In the genomic region with DNA sequence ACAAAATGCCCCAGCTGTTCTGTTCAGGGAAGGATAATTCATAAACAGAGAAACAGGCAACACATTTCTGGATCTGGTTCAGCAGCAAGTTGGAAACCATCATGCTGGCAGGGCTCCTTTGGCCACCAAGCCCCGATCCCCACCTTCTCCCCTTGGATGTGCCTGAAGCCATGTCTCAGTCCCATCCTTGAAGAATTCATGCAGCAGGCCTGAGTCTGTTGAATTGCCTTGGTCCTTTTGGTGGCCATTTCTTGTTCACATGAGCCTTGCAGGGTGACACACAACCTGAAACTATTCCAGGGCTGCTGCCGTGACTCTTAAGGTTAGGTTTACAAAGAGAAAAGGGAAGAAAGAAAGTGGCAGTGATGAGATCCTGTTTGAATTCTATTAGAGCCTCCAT, we compare ENCODE assay signal across 20 cellular contexts.
A peak's percentile ranks its signal among the peaks of the same experiment; 100 is the strongest.
DNase-seq lines count a peak whose midpoint lies in the region; ATAC-seq and TF ChIP-seq lines count a peak whose summit lies in the region.
"Had no signal": no experiment of that assay in that cellular context is flagged by ENCODE, and none has a peak within 500 bp of the region (broad histone marks: within the 10 kb centered on the region; RNA-seq: fewer than 3 reads in every experiment).

No MANE protein-coding gene starts in this region.

- H3K4me3 ChIP-seq in esophagus (ENCODE audit: low read depth in 1 of 2, low read length in 2 of 2) (no peak overlapping the region), lung (no peak overlapping the region), skeletal muscle tissue (ENCODE audit: low read length in 3 of 3) (peak overlapping the region in 1 of 3 donors; percentile 5), ovary (no peak overlapping the region)
- H3K4me3 ChIP-seq: A549, cardiac muscle cell, PC-9, suprapubic skin had no signal

- H3K9me3 Mint-ChIP-seq in activated CD8-positive, alpha-beta T cell treated with anti-CD3 and anti-CD28 coated beads, Interleukin-2, amount 10 ng/mL, durations not matched to agents 7 days and 5 days (ENCODE audit: insufficient read depth) = no peaks in the 10 kb centered on the region
- H3K9me3 Mint-ChIP-seq: activated T-helper 2 cell treated with anti-CD3 and anti-CD28 coated beads, Interferon-gamma antibody, Interleukin-2, Interleukin-4, amounts not matched to agents 10 μg/mL and 5 μg/mL and 100 μg/mL, durations not matched to agents 14 hours and 24 hours and 36 hours had no signal

- H3K4me3 Mint-ChIP-seq in activated CD8-positive, alpha-beta T cell treated with anti-CD3 and anti-CD28 coated beads, Interleukin-2, amount 10 ng/mL, durations not matched to agents 7 days and 5 days = no peak overlapping the region
- H3K4me3 Mint-ChIP-seq: CD14-positive monocyte had no signal

- TF ChIP-seq EP300 in ovary (IDR thresholded peaks at IDR 0.05) = no peak

- DNase-seq in AG08395 (ENCODE audit: low spot score) = peak; percentile 21
- peak; percentile 24 for DNase-seq in lung (ENCODE audit: low spot score)
- no peak for DNase-seq in activated CD8-positive, alpha-beta T cell treated with anti-CD3 and anti-CD28 coated beads, Interleukin-2, amount 10 ng/mL, durations not matched to agents 7 days and 5 days
- no peak for DNase-seq in stimulated activated CD8-positive, alpha-beta memory T cell treated with anti-CD3 and anti-CD28 coated beads, Interleukin-4, amount 100 ng/mL, for 48 hours
- DNase-seq in ovary = no peak
- DNase-seq: DMS 273 treated with DMSO at 0.1 percent for 48 hours; effector CD8-positive, alpha-beta T cell; NCI-H146; nucleus accumbens; PC-9; small intestine; stimulated activated CD4-positive, alpha-beta T cell treated with anti-CD3 and anti-CD28 coated beads, Interleukin-4, amount 100 ng/mL, for 24 hours had no signal

- TF ChIP-seq CTCF in lung (IDR thresholded peaks at IDR 0.05; ENCODE audit: control extremely low read depth, extremely low read depth) (no peak), ovary (IDR thresholded peaks at IDR 0.05) (no peak)

- CTCF ChIA-PET in activated CD8-positive, alpha-beta T cell treated with anti-CD3 and anti-CD28 coated beads, Interleukin-2, amount 10 ng/mL, durations not matched to agents 7 days and 5 days (lab: Charles Lee) = no interaction called here

- no peak overlapping the region for H3K27ac Mint-ChIP-seq in activated CD8-positive, alpha-beta T cell treated with anti-CD3 and anti-CD28 coated beads, Interleukin-2, amount 10 ng/mL, durations not matched to agents 7 days and 5 days
- H3K27ac Mint-ChIP-seq: activated T-helper 2 cell treated with anti-CD3 and anti-CD28 coated beads, Interferon-gamma antibody, Interleukin-2, Interleukin-4, amounts not matched to agents 10 μg/mL and 5 μg/mL and 100 μg/mL, durations not matched to agents 14 hours and 24 hours and 36 hours; CD14-positive monocyte had no signal

- no peaks in the 10 kb centered on the region for H3K36me3 Mint-ChIP-seq in activated CD8-positive, alpha-beta T cell treated with anti-CD3 and anti-CD28 coated beads, Interleukin-2, amount 10 ng/mL, durations not matched to agents 7 days and 5 days (ENCODE audit: low read depth)
- H3K36me3 Mint-ChIP-seq: CD14-positive monocyte had no signal

- no peaks in the 10 kb centered on the region for H3K27me3 ChIP-seq in esophagus (ENCODE audit: control insufficient read depth in 1 of 2, insufficient read depth in 2 of 2, low read length in 2 of 2)
- H3K27me3 ChIP-seq in lung (ENCODE audit: control insufficient read depth, insufficient read depth) = no peaks in the 10 kb centered on the region
- H3K27me3 ChIP-seq in skeletal muscle tissue (ENCODE audit: control insufficient read depth in 3 of 3, insufficient read depth in 3 of 3, low read length in 3 of 3) = no peaks in the 10 kb centered on the region
- H3K27me3 ChIP-seq in ovary = no peaks in the 10 kb centered on the region
- H3K27me3 ChIP-seq: cardiac muscle cell, suprapubic skin had no signal

- H3K9me3 ChIP-seq in esophagus (ENCODE audit: control insufficient read depth in 2 of 2, insufficient read depth in 1 of 2, low read depth in 1 of 2, low read length in 1 of 2) = no peaks in the 10 kb centered on the region
- peaks cover 0 to 2% of the 10 kb centered on the region in 2 donors for H3K9me3 ChIP-seq in lung (ENCODE audit: control insufficient read depth in 2 of 2, insufficient read depth in 1 of 2, low read length in 1 of 2)
- H3K9me3 ChIP-seq in skeletal muscle tissue (ENCODE audit: control insufficient read depth in 3 of 3, low read length in 3 of 3) = no peaks in the 10 kb centered on the region
- H3K9me3 ChIP-seq in ovary = no peaks in the 10 kb centered on the region
- H3K9me3 ChIP-seq: A549, suprapubic skin had no signal

- no peak for TF ChIP-seq POLR2A in ovary (IDR thresholded peaks at IDR 0.05)

- H3K36me3 ChIP-seq in esophagus (ENCODE audit: control insufficient read depth in 2 of 2, insufficient read depth in 2 of 2, low read length in 1 of 2) = no peaks in the 10 kb centered on the region
- no peaks in the 10 kb centered on the region for H3K36me3 ChIP-seq in lung (ENCODE audit: control insufficient read depth in 2 of 2, insufficient read depth in 2 of 2, low read length in 2 of 2)
- no peaks in the 10 kb centered on the region for H3K36me3 ChIP-seq in skeletal muscle tissue (ENCODE audit: control insufficient read depth in 3 of 3, insufficient read depth in 3 of 3, low read length in 3 of 3)
- H3K36me3 ChIP-seq in ovary = no peaks in the 10 kb centered on the region
- H3K36me3 ChIP-seq: cardiac muscle cell, suprapubic skin had no signal

- peak overlapping the region; percentile 14 to 28 for H3K27ac ChIP-seq in esophagus (ENCODE audit: low read depth in 2 of 2, low read length in 1 of 2)
- H3K27ac ChIP-seq in lung (ENCODE audit: low read depth in 1 of 2, low read length in 1 of 2) = peak overlapping the region; percentile 75 to 76
- peak overlapping the region; percentile 49 for H3K27ac ChIP-seq in skeletal muscle tissue (ENCODE audit: low read depth, low read length)
- H3K27ac ChIP-seq in ovary = peak overlapping the region in 1 of 2 donors; percentile 35
- H3K27ac ChIP-seq: A549, cardiac muscle cell, PC-9, suprapubic skin had no signal

- no peaks in the 10 kb centered on the region for H3K4me1 Mint-ChIP-seq in activated CD8-positive, alpha-beta T cell treated with anti-CD3 and anti-CD28 coated beads, Interleukin-2, amount 10 ng/mL, durations not matched to agents 7 days and 5 days (ENCODE audit: low read depth)
- H3K4me1 Mint-ChIP-seq: CD14-positive monocyte had no signal

- H3K27me3 Mint-ChIP-seq in activated CD8-positive, alpha-beta T cell treated with anti-CD3 and anti-CD28 coated beads, Interleukin-2, amount 10 ng/mL, durations not matched to agents 7 days and 5 days (ENCODE audit: low read depth) = no peaks in the 10 kb centered on the region

- no peak for ATAC-seq in lung (ENCODE audit: insufficient read depth, low FRiP score)
- ATAC-seq in activated CD8-positive, alpha-beta T cell treated with anti-CD3 and anti-CD28 coated beads, Interleukin-2, amount 10 ng/mL, durations not matched to agents 7 days and 5 days = no peak
- no peak for ATAC-seq in HG03565 (IDR thresholded peaks at IDR 0.05; ENCODE audit: unreplicated experiment)
- ATAC-seq: A549 had no signal

- H3K9ac ChIP-seq in skeletal muscle tissue (ENCODE audit: low read depth in 1 of 3, low read length in 3 of 3) = no peak overlapping the region

- H3K4me1 ChIP-seq in esophagus (ENCODE audit: control insufficient read depth in 2 of 2, insufficient read depth in 2 of 2, low read length in 1 of 2) (peaks cover 2 to 4% of the 10 kb centered on the region in 2 donors), lung (ENCODE audit: control insufficient read depth in 2 of 2, insufficient read depth in 2 of 2, low read length in 2 of 2) (peaks cover 0 to 10% of the 10 kb centered on the region in 2 donors), skeletal muscle tissue (ENCODE audit: control insufficient read depth in 3 of 3, insufficient read depth in 3 of 3, low read length in 3 of 3) (peaks cover 12 to 27% (median 22%) of the 10 kb centered on the region in 3 donors), ovary (ENCODE audit: insufficient read depth) (peaks cover 3% of the 10 kb centered on the region)
- H3K4me1 ChIP-seq: A549 had no signal

- intact Hi-C loops in ovary (cut with DNase I) = no loop called here

- 40 to 52% methylated on average over 2 of the region's 2 CpGs for WGBS in esophagus, 2 donors
- 56 to 82% methylated on average over 2 of the region's 2 CpGs for whole genome bisulfite sequencing in lung, 2 donors
- WGBS in ovary, 3 donors = 25 to 37% (median 29%) methylated on average over 2 of the region's 2 CpGs

- POLR2A ChIA-PET in activated CD8-positive, alpha-beta T cell treated with anti-CD3 and anti-CD28 coated beads, Interleukin-2, amount 10 ng/mL, durations not matched to agents 7 days and 5 days (lab: Charles Lee) = no interaction called here

Comparison
In these comparisons a context has a peak if more than half of its experiments do, and no peak if none do; other contexts are left out.
1. DNase-seq: peak in AG08395 (single experiment) and lung (single experiment); none in activated CD8-positive, alpha-beta T cell treated with anti-CD3 and anti-CD28 coated beads, Interleukin-2, amount 10 ng/mL, durations not matched to agents 7 days and 5 days (single experiment), stimulated activated CD8-positive, alpha-beta memory T cell treated with anti-CD3 and anti-CD28 coated beads, Interleukin-4, amount 100 ng/mL, for 48 hours (single experiment) and ovary (0 of 5).